ENCODE assay signal across 17 cellular contexts in genomic region chr13:112956516-112957294, GRCh38. TPM values are rescaled to one million over a fixed set of nuclear protein-coding genes. Genes with fewer than 3 reads are reported as not detected.
DNase-seq lines count a peak whose midpoint lies in the region; ATAC-seq and TF ChIP-seq lines count a peak whose summit lies in the region.
"Had no signal": no experiment of that assay in that cellular context is flagged by ENCODE, and none has a peak within 500 bp of the region (broad histone marks: within the 10 kb centered on the region; RNA-seq: fewer than 3 reads in every experiment).

No MANE protein-coding gene starts in this region.

- no peaks in the 10 kb centered on the region for H3K36me3 Mint-ChIP-seq in chondrocyte (ENCODE audit: low read depth)
- no peaks in the 10 kb centered on the region for H3K36me3 Mint-ChIP-seq in nephron (ENCODE audit: low read depth)

- H3K27ac Mint-ChIP-seq in chondrocyte (ENCODE audit: unreplicated experiment) (no peak overlapping the region), nephron (peak overlapping the region; percentile 55 to 75 (median 68))

- intact Hi-C loops in cardiac septum (cut with DNase I) (no loop called here), Right ventricle myocardium superior (cut with DNase I) (no loop called here)

- no peaks in the 10 kb centered on the region for H3K9me3 Mint-ChIP-seq in chondrocyte (ENCODE audit: low read depth)
- no peaks in the 10 kb centered on the region for H3K9me3 Mint-ChIP-seq in nephron

- H3K4me1 Mint-ChIP-seq in chondrocyte (ENCODE audit: low read depth) (peaks cover 15% of the 10 kb centered on the region), nephron (peaks cover 47% of the 10 kb centered on the region)

- ATAC-seq in Right ventricle myocardium superior (ENCODE audit: poor library complexity) (no peak), HG02763 (IDR thresholded peaks at IDR 0.05; ENCODE audit: unreplicated experiment) (no peak)
- ATAC-seq: activated CD4-positive, CD25-positive, alpha-beta regulatory T cell treated with anti-CD3 and anti-CD28 coated beads, Interleukin-2, amount 50 U/mL, for 24 hours; GM12878; left ventricle myocardium superior had no signal

- DNase-seq in cardiac septum (ENCODE audit: low spot score) (peak; percentile 57), Right ventricle myocardium superior (no peak), chondrocyte (ENCODE audit: low spot score) (peak; percentile 77), NCI-H748 (lab: John Stamatoyannopoulos, UW; ENCODE audit: unreplicated experiment) (no peak), NCI-H2029 treated with DMSO at 0.1 percent for 48 hours (lab: John Stamatoyannopoulos, UW) (no peak), NCI-H1092 (lab: John Stamatoyannopoulos, UW) (no peak)
- DNase-seq: GF-D8; left ventricle myocardium superior; NCI-H1105 treated with DMSO at 0.1 percent for 48 hours; NCI-H226; stimulated activated CD8-positive, alpha-beta memory T cell treated with anti-CD3 and anti-CD28 coated beads, Interleukin-4, amount 100 ng/mL, for 48 hours; substantia nigra; T-helper 9 cell had no signal

- no peak for TF ChIP-seq CTCF in chondrocyte (IDR thresholded peaks at IDR 0.05)
- no peak for TF ChIP-seq CTCF in nephron (IDR thresholded peaks at IDR 0.05; ENCODE audit: unreplicated experiment in 3 of 3)

- no peak overlapping the region for H3K4me3 Mint-ChIP-seq in chondrocyte (ENCODE audit: unreplicated experiment)
- no peak overlapping the region for H3K4me3 Mint-ChIP-seq in nephron

- H3K27me3 Mint-ChIP-seq in chondrocyte (ENCODE audit: low read depth) (peaks cover 18% of the 10 kb centered on the region), nephron (ENCODE audit: low read depth) (peaks cover 15% of the 10 kb centered on the region)

RNA-seq across cellular contexts. Expression of gene MCF2L, which starts 12.3 kb away (rescaled TPM):
- total RNA-seq in cardiac septum (38.9 TPM), Right ventricle myocardium superior (38.1 TPM), chondrocyte (6.7 to 8.0 TPM (median 7.6 TPM) in 3 replicates)

Comparison
In these comparisons a context has a peak if more than half of its experiments do, and no peak if none do; other contexts are left out.
1. DNase-seq: peak in cardiac septum (single experiment) and chondrocyte (single experiment); none in Right ventricle myocardium superior (single experiment), NCI-H748 (single experiment), NCI-H2029 treated with DMSO at 0.1 percent for 48 hours (single experiment) and NCI-H1092 (single experiment).